21 cellular contexts compared by ENCODE assay signal in the genomic region with DNA sequence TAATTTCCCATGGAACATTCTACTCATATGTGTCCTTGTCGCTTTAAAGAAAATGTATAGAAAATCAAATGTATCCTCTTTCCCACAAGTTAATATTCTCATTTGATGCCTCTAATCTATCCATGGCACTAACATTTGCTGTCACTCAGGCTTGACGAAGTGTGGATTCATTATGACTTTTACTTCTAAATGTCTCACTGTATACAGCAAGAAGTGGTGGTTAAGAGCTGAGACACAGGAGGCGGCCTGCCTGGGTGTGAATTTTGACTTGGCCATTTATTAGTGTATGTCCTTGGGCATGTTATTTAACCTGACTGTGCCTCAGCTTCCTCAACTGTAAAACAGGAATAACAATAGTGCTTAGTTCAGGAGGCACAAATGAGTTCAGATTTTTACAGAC. TPM values are rescaled to one million over a fixed set of nuclear protein-coding genes. Genes with fewer than 3 reads are reported as not detected.
DNase-seq lines count a peak whose midpoint lies in the region; ATAC-seq, FAIRE-seq and TF ChIP-seq lines count a peak whose summit lies in the region.
"Had no signal": no experiment of that assay in that cellular context is flagged by ENCODE, and none has a peak within 500 bp of the region (broad histone marks: within the 10 kb centered on the region; RNA-seq: fewer than 3 reads in every experiment).

No MANE protein-coding gene starts in this region.

- POLR2A ChIA-PET in GM12878 (lab: Charles Lee): interaction anchor here (0.5 kb wide), 1 partner anchor 30 kb away, joined by 3 read pairs; no protein-coding TSS in a partner anchor

- H3K4me1 ChIP-seq in GM12878 (ENCODE audit: control insufficient read depth, insufficient read depth, low read length): no peaks in the 10 kb centered on the region
- H3K4me1 ChIP-seq: BE2C had no signal

- TF ChIP-seq POLR2A in GM12878 (IDR thresholded peaks at IDR 0.05; ENCODE audit: low read depth, low read length): no peak

- H3K4me2 ChIP-seq in GM12878 (ENCODE audit: control insufficient read depth, insufficient read depth): no peak overlapping the region
- H3K4me2 ChIP-seq: GM23338 had no signal

- 34% methylated on average over 3 of the region's 3 CpGs for WGBS in GM12878 (ENCODE audit: insufficient coverage, insufficient replicate concordance, low lambda C conversion rate, missing lambda C conversion rate)

- ATAC-seq in GM18867 (IDR thresholded peaks at IDR 0.05; ENCODE audit: unreplicated experiment) (peak; percentile 42), GM12878 (peak; percentile 45), HG02759 (IDR thresholded peaks at IDR 0.05; ENCODE audit: unreplicated experiment) (no peak)
- ATAC-seq: GM23338, K562 had no signal

- H3K27ac ChIP-seq in GM12878 (ENCODE audit: control insufficient read depth, insufficient read depth): no peak overlapping the region

- TF ChIP-seq EP300 in GM12878 (IDR thresholded peaks at IDR 0.05; ENCODE audit: borderline replicate concordance in 1 of 2, control insufficient read depth in 1 of 2, low read depth in 2 of 2, low read length in 2 of 2): no peak

- BruUV-seq in GM12878 (replicated peaks; lab: Mats Ljungman, UMichigan): no TSS peak

- TF ChIP-seq RAD21 in GM12878 (IDR thresholded peaks at IDR 0.05; ENCODE audit: insufficient read depth, low read depth, low read length): no peak

- H3K79me2 ChIP-seq in GM12878 (ENCODE audit: control insufficient read depth, insufficient read depth, low read length): no peaks in the 10 kb centered on the region

- in situ Hi-C loops in GM12878 (cut with MboI): no loop called here

- CTCF ChIA-PET in GM12878 (lab: Yijun Ruan, JAX): interaction anchor here (0.6 to 3.4 kb wide), 4 partner anchors 22 to 351 kb away, joined by 3 to 14 read pairs (median 4); no protein-coding TSS in a partner anchor

- H4K20me1 ChIP-seq in GM12878 (ENCODE audit: control insufficient read depth, insufficient read depth): no peaks in the 10 kb centered on the region

- no peak overlapping the region for H3K9ac ChIP-seq in GM12878 (ENCODE audit: control insufficient read depth, insufficient read depth, low read length)

- H3K4me3 ChIP-seq in GM12865 (ENCODE audit: low read depth, low read length) (no peak overlapping the region), GM12878 (no peak overlapping the region)
- H3K4me3 ChIP-seq: GM23338, K562 had no signal

- H3K36me3 ChIP-seq in GM12878 (ENCODE audit: control insufficient read depth in 2 of 2, insufficient read depth in 2 of 2, low read length in 1 of 2): no peaks in the 10 kb centered on the region
- H3K36me3 ChIP-seq: BE2C had no signal

- H3K27me3 ChIP-seq in GM12878 (replicated peaks in 1 of 2; ENCODE audit: control insufficient read depth in 2 of 2, insufficient read depth in 2 of 2, low read length in 1 of 2): peaks cover 0 to 6% of the 10 kb centered on the region in 2 experiments; a peak in 3 of 4 replicates
- H3K27me3 ChIP-seq: BE2C had no signal

- RAD21 ChIA-PET in GM12878 (lab: Charles Lee; ENCODE audit: unreplicated experiment): interaction anchor here (1.1 to 2.2 kb wide), 2 partner anchors 37 to 43 kb away, joined by 3 to 4 read pairs; no protein-coding TSS in a partner anchor

- no peaks in the 10 kb centered on the region; the same call in 2 of the 3 replicates for H3K9me3 ChIP-seq in GM12878 (replicated peaks; ENCODE audit: control insufficient read depth, insufficient read depth, low read length)
- H3K9me3 ChIP-seq: BE2C had no signal

- SMC1A ChIA-PET in GM12878 (lab: Charles Lee; ENCODE audit: uncharacterized antibody, unreplicated experiment): interaction anchor here (1.1 to 2.0 kb wide), 5 partner anchors 35 to 308 kb away, joined by 3 to 14 read pairs (median 4); no protein-coding TSS in a partner anchor

- intact Hi-C loops in GM12878 (cut with micrococcal nuclease; ENCODE audit: unreplicated experiment): no loop called here

- TF ChIP-seq CTCF in GM12865 (IDR thresholded peaks at IDR 0.05; ENCODE audit: insufficient read depth, low read depth, low read length, missing control alignments) (no peak), GM12878 (IDR thresholded peaks at IDR 0.05 in 2 of 3, conservative IDR thresholded peaks at IDR 0.05 in 1 of 3; ENCODE audit: control insufficient read depth in 2 of 3, extremely low read depth in 1 of 3, insufficient read depth in 1 of 3, low read depth in 3 of 3, low read length in 3 of 3) (no peak)

- DNase-seq in GM12865 (ENCODE audit: low read depth) (peak; percentile 14), GM12878 (ENCODE audit: low read depth, low spot score) (no peak)
- no peak for DNase-seq in stimulated activated CD8-positive, alpha-beta memory T cell treated with anti-CD3 and anti-CD28 coated beads, Interleukin-4, amount 100 ng/mL, for 48 hours
- DNase-seq in activated CD8-positive, alpha-beta memory T cell treated with anti-CD3 and anti-CD28 coated beads, Interleukin-2, amount 50 U/mL, for 4 hours: no peak
- DNase-seq: ACHN; BE2C; C1 segment of cervical spinal cord; CD4-positive, CD25-positive, alpha-beta regulatory T cell; CD8-positive, alpha-beta memory T cell; COR-L47; DMS 273 treated with DMSO at 0.1 percent for 48 hours; DMS53; DND-41; EL; HCEC 1CT; IMR-90 had no signal

- no peak overlapping the region for H2AFZ ChIP-seq in GM12878 (ENCODE audit: control insufficient read depth, low read depth, low read length)
- H2AFZ ChIP-seq: GM23338 had no signal

- FAIRE-seq in GM12878 (lab: Jason Lieb, UNC): no peak
- FAIRE-seq: H54, K562 had no signal

TF ChIP-seq in GM12878, 131 proteins besides CTCF, POLR2A, EP300 and RAD21:
- TF ChIP-seq ZNF622 (IDR thresholded peaks at IDR 0.05) (no peak), ZNF24 (IDR thresholded peaks at IDR 0.05) (no peak), TCF7 (IDR thresholded peaks at IDR 0.05; ENCODE audit: borderline replicate concordance) (no peak), NR2C1 (IDR thresholded peaks at IDR 0.05) (no peak), YBX1 (IDR thresholded peaks at IDR 0.05) (no peak), SMAD5 (IDR thresholded peaks at IDR 0.05; ENCODE audit: low read depth) (no peak), EZH2 (IDR thresholded peaks at IDR 0.05; ENCODE audit: borderline replicate concordance, control insufficient read depth, low read depth, low read length) (no peak), ZBED1 (IDR thresholded peaks at IDR 0.05; ENCODE audit: borderline replicate concordance) (no peak), ESRRA (IDR thresholded peaks at IDR 0.05; ENCODE audit: low read length) (no peak), ZNF384 (IDR thresholded peaks at IDR 0.05; ENCODE audit: borderline replicate concordance, low read depth, low read length) (no peak), SUPT20H (IDR thresholded peaks at IDR 0.05; ENCODE audit: borderline replicate concordance, control insufficient read depth, low read depth, low read length) (no peak), SMC3 (IDR thresholded peaks at IDR 0.05; ENCODE audit: borderline replicate concordance, low read length) (no peak), JUND (IDR thresholded peaks at IDR 0.05; ENCODE audit: low read depth, low read length) (no peak)
- TF ChIP-seq, protein P1, sequence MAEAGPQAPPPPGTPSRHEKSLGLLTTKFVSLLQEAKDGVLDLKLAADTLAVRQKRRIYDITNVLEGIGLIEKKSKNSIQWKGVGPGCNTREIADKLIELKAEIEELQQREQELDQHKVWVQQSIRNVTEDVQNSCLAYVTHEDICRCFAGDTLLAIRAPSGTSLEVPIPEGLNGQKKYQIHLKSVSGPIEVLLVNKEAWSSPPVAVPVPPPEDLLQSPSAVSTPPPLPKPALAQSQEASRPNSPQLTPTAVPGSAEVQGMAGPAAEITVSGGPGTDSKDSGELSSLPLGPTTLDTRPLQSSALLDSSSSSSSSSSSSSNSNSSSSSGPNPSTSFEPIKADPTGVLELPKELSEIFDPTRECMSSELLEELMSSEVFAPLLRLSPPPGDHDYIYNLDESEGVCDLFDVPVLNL (IDR thresholded peaks at IDR 0.05; ENCODE audit: low read depth, low read length): no peak
- TF ChIP-seq, protein P2, sequence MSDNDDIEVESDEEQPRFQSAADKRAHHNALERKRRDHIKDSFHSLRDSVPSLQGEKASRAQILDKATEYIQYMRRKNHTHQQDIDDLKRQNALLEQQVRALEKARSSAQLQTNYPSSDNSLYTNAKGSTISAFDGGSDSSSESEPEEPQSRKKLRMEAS (IDR thresholded peaks at IDR 0.05; ENCODE audit: low read depth, low read length): no peak
- TF ChIP-seq, protein P3, sequence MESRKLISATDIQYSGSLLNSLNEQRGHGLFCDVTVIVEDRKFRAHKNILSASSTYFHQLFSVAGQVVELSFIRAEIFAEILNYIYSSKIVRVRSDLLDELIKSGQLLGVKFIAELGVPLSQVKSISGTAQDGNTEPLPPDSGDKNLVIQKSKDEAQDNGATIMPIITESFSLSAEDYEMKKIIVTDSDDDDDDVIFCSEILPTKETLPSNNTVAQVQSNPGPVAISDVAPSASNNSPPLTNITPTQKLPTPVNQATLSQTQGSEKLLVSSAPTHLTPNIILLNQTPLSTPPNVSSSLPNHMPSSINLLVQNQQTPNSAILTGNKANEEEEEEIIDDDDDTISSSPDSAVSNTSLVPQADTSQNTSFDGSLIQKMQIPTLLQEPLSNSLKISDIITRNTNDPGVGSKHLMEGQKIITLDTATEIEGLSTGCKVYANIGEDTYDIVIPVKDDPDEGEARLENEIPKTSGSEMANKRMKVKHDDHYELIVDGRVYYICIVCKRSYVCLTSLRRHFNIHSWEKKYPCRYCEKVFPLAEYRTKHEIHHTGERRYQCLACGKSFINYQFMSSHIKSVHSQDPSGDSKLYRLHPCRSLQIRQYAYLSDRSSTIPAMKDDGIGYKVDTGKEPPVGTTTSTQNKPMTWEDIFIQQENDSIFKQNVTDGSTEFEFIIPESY (IDR thresholded peaks at IDR 0.05): no peak

RNA-seq across cellular contexts. Expression of a gene that starts 31.0 kb away (rescaled TPM):
- not detected in 2 replicates for total RNA-seq in GM12878 (2013; cell fraction: nucleolus; rRNA removed)
- total RNA-seq in GM12878 (2014; rRNA removed): not detected in 2 replicates
- total RNA-seq in GM12878 (2014; rRNA removed; fragmentation: Illumina TruSeq; extraction: Trizol): not detected in 2 replicates
- total RNA-seq in GM12878 (2021): 0.23 TPM in 1 of 2 replicates, not detected in the other
- not detected for polyA plus RNA-seq in GM12878 (2011; ENCODE audit: low read depth)
- polyA plus RNA-seq in GM12878 (2011; rRNA removed): 0.10 TPM in 1 of 2 replicates, not detected in the other
- polyA plus RNA-seq in GM12878 (2011; cell fraction: cytosol; rRNA removed): not detected in 2 replicates
- not detected in 2 replicates for polyA plus RNA-seq in GM12878 (2011; cell fraction: nucleus; rRNA removed)
- polyA plus RNA-seq in GM12878 (2012): not detected in 2 replicates
- polyA plus RNA-seq in GM12878 (2014; fragmentation: Illumina TruSeq; extraction: Trizol): 0.06 TPM in 1 of 2 replicates, not detected in the other
- not detected for polyA plus RNA-seq in GM12878 (2014; fragmentation: Nextera tagmentation; extraction: Ambion mirVana)
- not detected in 2 replicates for polyA plus RNA-seq in GM12878 (2014; rRNA removed)
- under 1 TPM in 1 of 2 experiments, not detected in 1; 0.16 TPM for polyA plus RNA-seq in GM12878 (2016; fragmentation: Nextera tagmentation; extraction: Ambion mirVana)
- not detected in 2 replicates for polyA minus RNA-seq in GM12878 (2011; rRNA and poly(A)+ RNA removed)
- not detected in 2 replicates for polyA minus RNA-seq in GM12878 (2011; cell fraction: cytosol; rRNA and poly(A)+ RNA removed)
- not detected in 2 replicates for polyA minus RNA-seq in GM12878 (2011; cell fraction: nucleus; rRNA and poly(A)+ RNA removed)
- total RNA-seq: K562 had no signal
- polyA plus RNA-seq: CD8-positive, alpha-beta memory T cell had no signal
